Comparison of ENCODE assay signal across 1 cellular context in the genomic region with DNA sequence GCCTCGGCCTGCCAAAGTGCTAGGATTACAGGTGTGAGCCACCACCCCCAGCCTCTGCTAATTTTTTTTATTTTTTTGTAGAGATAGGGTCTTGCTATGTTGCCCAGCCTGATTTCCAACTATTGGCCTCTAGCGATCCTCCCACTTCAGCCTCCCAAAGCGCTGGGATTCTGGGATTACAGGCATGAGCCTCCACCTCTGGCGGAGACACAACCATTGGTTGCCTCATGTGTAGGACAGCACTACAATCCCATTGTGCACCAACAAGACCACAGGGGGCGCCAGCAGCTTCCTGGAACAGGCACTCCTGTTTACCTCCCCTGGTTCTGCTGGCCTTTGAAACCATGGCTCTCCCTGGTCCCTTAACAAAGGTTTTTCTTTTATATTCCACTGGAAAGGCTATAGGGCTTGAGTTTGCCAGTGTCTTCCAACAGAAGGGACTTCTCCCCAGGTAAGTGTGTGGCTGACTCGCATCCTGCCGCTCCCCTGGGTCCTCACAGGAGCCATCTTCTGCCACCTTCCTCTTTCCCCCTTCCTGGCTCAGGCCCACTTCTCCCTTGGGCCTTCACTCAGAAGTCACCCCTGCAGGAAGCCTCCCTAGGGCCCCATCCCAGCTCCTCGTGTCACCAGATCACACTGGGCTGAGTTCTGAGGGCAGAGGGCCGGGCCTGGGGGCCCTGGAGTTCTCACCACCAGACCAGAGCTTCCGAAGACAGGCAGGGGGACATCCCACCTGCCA.
TF ChIP-seq lines count a peak whose summit lies in the region.

No MANE protein-coding gene starts in this region.

TF ChIP-seq in K562, 482 proteins besides CTCF, POLR2A, EP300 and RAD21 (continued from another document and continues in another):
- TF ChIP-seq, protein P1, sequence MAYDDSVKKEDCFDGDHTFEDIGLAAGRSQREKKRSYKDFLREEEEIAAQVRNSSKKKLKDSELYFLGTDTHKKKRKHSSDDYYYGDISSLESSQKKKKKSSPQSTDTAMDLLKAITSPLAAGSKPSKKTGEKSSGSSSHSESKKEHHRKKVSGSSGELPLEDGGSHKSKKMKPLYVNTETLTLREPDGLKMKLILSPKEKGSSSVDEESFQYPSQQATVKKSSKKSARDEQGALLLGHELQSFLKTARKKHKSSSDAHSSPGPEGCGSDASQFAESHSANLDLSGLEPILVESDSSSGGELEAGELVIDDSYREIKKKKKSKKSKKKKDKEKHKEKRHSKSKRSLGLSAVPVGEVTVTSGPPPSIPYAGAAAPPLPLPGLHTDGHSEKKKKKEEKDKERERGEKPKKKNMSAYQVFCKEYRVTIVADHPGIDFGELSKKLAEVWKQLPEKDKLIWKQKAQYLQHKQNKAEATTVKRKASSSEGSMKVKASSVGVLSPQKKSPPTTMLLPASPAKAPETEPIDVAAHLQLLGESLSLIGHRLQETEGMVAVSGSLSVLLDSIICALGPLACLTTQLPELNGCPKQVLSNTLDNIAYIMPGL (CRISPR knock-in tag; IDR thresholded peaks at IDR 0.05), result no peak
- TF ChIP-seq KLF10 (CRISPR knock-in tag; IDR thresholded peaks at IDR 0.05) (no peak), CC2D1A (IDR thresholded peaks at IDR 0.05) (0 out of 2 replicates have a peak, but pooled peaks have one; percentile 24), PML (IDR thresholded peaks at IDR 0.05; ENCODE audit: low read length) (no peak), TBP (optimal IDR thresholded peaks at IDR 0.05; ENCODE audit: low read depth, low read length) (no peak), PRMT5 (CRISPR knock-in tag; IDR thresholded peaks at IDR 0.05) (no peak), ZNF583 (CRISPR knock-in tag; IDR thresholded peaks at IDR 0.05) (no peak), RFX1 (IDR thresholded peaks at IDR 0.05) (no peak), HNRNPUL1 (IDR thresholded peaks at IDR 0.05; ENCODE audit: low read length) (no peak), FOXK2 (conservative IDR thresholded peaks at IDR 0.05 in 1 of 2, IDR thresholded peaks at IDR 0.05 in 1 of 2; ENCODE audit: low read depth in 2 of 2) (peak; percentile 93 to 95), JUND (IDR thresholded peaks at IDR 0.05; ENCODE audit: borderline replicate concordance, low read depth, low read length) (peak; percentile 46; the same call in 1 of the 2 replicates), JUND (tag; IDR thresholded peaks at IDR 0.05; ENCODE audit: borderline replicate concordance, low read depth, low read length) (peak; percentile 46; the same call in 1 of the 3 replicates), HNRNPK (IDR thresholded peaks at IDR 0.05; ENCODE audit: low read depth, low read length, poor library complexity, severe bottlenecking) (no peak), NCOA6 (IDR thresholded peaks at IDR 0.05) (no peak), PHF8 (IDR thresholded peaks at IDR 0.05; ENCODE audit: borderline replicate concordance, low read length) (no peak), KDM1A (IDR thresholded peaks at IDR 0.05) (peak in 1 of 2 experiments; percentile 17; a peak in 1 of 4 replicates), ZNF143 (CRISPR knock-in tag; IDR thresholded peaks at IDR 0.05) (0 out of 2 replicates have a peak, but pooled peaks have one; percentile 10), NCOA2 (IDR thresholded peaks at IDR 0.05; ENCODE audit: partially characterized antibody in 2 of 2) (no peak), RBM15 (IDR thresholded peaks at IDR 0.05; ENCODE audit: insufficient read depth, low read length) (no peak), HMGN3 (IDR thresholded peaks at IDR 0.05; ENCODE audit: borderline replicate concordance, extremely low read depth, insufficient read length, low read depth, low read length) (no peak), POU5F1 (IDR thresholded peaks at IDR 0.05; ENCODE audit: borderline replicate concordance, low read depth, low read length, partially characterized antibody) (no peak), CEBPG (CRISPR knock-in tag; IDR thresholded peaks at IDR 0.05) (no peak), CEBPG (tag; conservative IDR thresholded peaks at IDR 0.05 in 1 of 2, IDR thresholded peaks at IDR 0.05 in 1 of 2) (no peak), ZNF253 (CRISPR knock-in tag; conservative IDR thresholded peaks at IDR 0.05) (no peak), NRF1 (conservative IDR thresholded peaks at IDR 0.05 in 1 of 2, IDR thresholded peaks at IDR 0.05 in 1 of 2) (no peak), PHF21A (IDR thresholded peaks at IDR 0.05; ENCODE audit: borderline replicate concordance, low read depth) (no peak), PHB2 (IDR thresholded peaks at IDR 0.05; ENCODE audit: low read depth) (no peak)
- TF ChIP-seq, protein P2, sequence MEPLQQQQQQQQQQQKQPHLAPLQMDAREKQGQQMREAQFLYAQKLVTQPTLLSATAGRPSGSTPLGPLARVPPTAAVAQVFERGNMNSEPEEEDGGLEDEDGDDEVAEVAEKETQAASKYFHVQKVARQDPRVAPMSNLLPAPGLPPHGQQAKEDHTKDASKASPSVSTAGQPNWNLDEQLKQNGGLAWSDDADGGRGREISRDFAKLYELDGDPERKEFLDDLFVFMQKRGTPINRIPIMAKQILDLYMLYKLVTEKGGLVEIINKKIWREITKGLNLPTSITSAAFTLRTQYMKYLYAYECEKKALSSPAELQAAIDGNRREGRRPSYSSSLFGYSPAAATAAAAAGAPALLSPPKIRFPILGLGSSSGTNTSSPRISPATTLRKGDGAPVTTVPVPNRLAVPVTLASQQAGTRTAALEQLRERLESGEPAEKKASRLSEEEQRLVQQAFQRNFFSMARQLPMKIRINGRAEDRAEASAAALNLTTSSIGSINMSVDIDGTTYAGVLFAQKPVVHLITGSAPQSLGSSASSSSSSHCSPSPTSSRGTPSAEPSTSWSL (CRISPR knock-in tag; IDR thresholded peaks at IDR 0.05; ENCODE audit: borderline replicate concordance), result no peak
- TF ChIP-seq, protein P3, sequence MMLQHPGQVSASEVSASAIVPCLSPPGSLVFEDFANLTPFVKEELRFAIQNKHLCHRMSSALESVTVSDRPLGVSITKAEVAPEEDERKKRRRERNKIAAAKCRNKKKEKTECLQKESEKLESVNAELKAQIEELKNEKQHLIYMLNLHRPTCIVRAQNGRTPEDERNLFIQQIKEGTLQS (IDR thresholded peaks at IDR 0.05), result no peak
- TF ChIP-seq, protein P3 (CRISPR knock-in tag; conservative IDR thresholded peaks at IDR 0.05), result no peak
- TF ChIP-seq, protein P4, sequence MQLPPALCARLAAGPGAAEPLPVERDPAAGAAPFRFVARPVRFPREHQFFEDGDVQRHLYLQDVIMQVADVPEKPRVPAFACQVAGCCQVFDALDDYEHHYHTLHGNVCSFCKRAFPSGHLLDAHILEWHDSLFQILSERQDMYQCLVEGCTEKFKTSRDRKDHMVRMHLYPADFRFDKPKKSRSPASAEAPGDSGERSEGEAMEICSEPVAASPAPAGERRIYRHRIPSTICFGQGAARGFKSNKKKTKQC (CRISPR knock-in tag; IDR thresholded peaks at IDR 0.05), result no peak
- TF ChIP-seq, protein P5, sequence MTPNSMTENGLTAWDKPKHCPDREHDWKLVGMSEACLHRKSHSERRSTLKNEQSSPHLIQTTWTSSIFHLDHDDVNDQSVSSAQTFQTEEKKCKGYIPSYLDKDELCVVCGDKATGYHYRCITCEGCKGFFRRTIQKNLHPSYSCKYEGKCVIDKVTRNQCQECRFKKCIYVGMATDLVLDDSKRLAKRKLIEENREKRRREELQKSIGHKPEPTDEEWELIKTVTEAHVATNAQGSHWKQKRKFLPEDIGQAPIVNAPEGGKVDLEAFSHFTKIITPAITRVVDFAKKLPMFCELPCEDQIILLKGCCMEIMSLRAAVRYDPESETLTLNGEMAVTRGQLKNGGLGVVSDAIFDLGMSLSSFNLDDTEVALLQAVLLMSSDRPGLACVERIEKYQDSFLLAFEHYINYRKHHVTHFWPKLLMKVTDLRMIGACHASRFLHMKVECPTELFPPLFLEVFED (CRISPR knock-in tag; conservative IDR thresholded peaks at IDR 0.05), result no peak
- TF ChIP-seq, protein P6, sequence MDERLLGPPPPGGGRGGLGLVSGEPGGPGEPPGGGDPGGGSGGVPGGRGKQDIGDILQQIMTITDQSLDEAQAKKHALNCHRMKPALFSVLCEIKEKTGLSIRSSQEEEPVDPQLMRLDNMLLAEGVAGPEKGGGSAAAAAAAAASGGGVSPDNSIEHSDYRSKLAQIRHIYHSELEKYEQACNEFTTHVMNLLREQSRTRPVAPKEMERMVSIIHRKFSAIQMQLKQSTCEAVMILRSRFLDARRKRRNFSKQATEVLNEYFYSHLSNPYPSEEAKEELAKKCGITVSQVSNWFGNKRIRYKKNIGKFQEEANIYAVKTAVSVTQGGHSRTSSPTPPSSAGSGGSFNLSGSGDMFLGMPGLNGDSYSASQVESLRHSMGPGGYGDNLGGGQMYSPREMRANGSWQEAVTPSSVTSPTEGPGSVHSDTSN (CRISPR knock-in tag; IDR thresholded peaks at IDR 0.05; ENCODE audit: low read depth), result no peak
- TF ChIP-seq, protein P6 (tag; conservative IDR thresholded peaks at IDR 0.05; ENCODE audit: low read depth), result no peak
- TF ChIP-seq, protein P7, sequence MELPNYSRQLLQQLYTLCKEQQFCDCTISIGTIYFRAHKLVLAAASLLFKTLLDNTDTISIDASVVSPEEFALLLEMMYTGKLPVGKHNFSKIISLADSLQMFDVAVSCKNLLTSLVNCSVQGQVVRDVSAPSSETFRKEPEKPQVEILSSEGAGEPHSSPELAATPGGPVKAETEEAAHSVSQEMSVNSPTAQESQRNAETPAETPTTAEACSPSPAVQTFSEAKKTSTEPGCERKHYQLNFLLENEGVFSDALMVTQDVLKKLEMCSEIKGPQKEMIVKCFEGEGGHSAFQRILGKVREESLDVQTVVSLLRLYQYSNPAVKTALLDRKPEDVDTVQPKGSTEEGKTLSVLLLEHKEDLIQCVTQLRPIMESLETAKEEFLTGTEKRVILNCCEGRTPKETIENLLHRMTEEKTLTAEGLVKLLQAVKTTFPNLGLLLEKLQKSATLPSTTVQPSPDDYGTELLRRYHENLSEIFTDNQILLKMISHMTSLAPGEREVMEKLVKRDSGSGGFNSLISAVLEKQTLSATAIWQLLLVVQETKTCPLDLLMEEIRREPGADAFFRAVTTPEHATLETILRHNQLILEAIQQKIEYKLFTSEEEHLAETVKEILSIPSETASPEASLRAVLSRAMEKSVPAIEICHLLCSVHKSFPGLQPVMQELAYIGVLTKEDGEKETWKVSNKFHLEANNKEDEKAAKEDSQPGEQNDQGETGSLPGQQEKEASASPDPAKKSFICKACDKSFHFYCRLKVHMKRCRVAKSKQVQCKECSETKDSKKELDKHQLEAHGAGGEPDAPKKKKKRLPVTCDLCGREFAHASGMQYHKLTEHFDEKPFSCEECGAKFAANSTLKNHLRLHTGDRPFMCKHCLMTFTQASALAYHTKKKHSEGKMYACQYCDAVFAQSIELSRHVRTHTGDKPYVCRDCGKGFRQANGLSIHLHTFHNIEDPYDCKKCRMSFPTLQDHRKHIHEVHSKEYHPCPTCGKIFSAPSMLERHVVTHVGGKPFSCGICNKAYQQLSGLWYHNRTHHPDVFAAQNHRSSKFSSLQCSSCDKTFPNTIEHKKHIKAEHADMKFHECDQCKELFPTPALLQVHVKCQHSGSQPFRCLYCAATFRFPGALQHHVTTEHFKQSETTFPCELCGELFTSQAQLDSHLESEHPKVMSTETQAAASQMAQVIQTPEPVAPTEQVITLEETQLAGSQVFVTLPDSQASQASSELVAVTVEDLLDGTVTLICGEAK (IDR thresholded peaks at IDR 0.05), result 0 out of 2 replicates have a peak, but pooled peaks have one; percentile 16
- TF ChIP-seq, protein P7 (CRISPR knock-in tag; IDR thresholded peaks at IDR 0.05), result no peak
